In the genomic region with DNA sequence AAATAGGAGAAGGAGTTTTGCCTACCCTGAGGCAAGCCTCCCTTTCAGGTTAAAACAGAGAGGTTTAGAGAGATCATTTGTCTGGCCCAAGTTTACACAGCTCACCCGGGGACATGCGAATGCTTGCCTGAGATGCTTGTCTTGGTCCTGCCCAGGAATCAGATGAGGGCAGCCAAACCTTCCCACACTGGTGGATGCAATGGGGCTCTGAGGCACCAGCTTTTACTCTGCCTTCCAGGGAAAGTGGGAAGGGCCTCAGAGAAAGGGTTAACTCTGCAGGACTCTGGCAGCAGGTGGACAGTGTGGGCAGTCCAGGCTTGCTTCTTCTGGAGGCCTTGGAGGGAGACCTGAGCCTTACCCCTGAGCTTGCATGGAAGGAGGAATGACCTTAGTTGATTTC, we compare ENCODE assay signal across 13 cellular contexts.
DNase-seq lines count a peak whose midpoint lies in the region; ATAC-seq and TF ChIP-seq lines count a peak whose summit lies in the region.
"Had no signal": no experiment of that assay in that cellular context is flagged by ENCODE, and none has a peak within 500 bp of the region (broad histone marks: within the 10 kb centered on the region; RNA-seq: fewer than 3 reads in every experiment).

No MANE protein-coding gene starts in this region.

- H3K27ac Mint-ChIP-seq in activated naive CD8-positive, alpha-beta T cell, result no peak overlapping the region
- no peak overlapping the region for H3K27ac Mint-ChIP-seq in activated naive CD8-positive, alpha-beta T cell treated with anti-CD3 and anti-CD28 coated beads for 36 hours
- H3K27ac Mint-ChIP-seq in T-cell, result no peak overlapping the region
- no peak overlapping the region for H3K27ac Mint-ChIP-seq in type B pancreatic cell

- H3K4me2 ChIP-seq in hepatocyte, result no peak overlapping the region

- H3K79me2 ChIP-seq in hepatocyte, result no peaks in the 10 kb centered on the region

- no peak overlapping the region for H2AFZ ChIP-seq in hepatocyte

- H3K4me3 ChIP-seq in hepatocyte, result no peak overlapping the region
- H3K4me3 ChIP-seq: lung had no signal

- no peaks in the 10 kb centered on the region for H3K27me3 Mint-ChIP-seq in activated naive CD8-positive, alpha-beta T cell
- peaks cover 15% of the 10 kb centered on the region for H3K27me3 Mint-ChIP-seq in activated naive CD8-positive, alpha-beta T cell treated with anti-CD3 and anti-CD28 coated beads for 36 hours
- H3K27me3 Mint-ChIP-seq in T-cell (peaks cover 0 to 6% of the 10 kb centered on the region in 2 donors), type B pancreatic cell (peaks cover 8% of the 10 kb centered on the region)

- ATAC-seq in T-cell (replicated peaks in 1 of 4), result no peak
- no peak for ATAC-seq in GM18868 (IDR thresholded peaks at IDR 0.05; ENCODE audit: unreplicated experiment)
- no peak for ATAC-seq in HG02798 (IDR thresholded peaks at IDR 0.05; ENCODE audit: poor library complexity, unreplicated experiment)

- TF ChIP-seq CTCF in type B pancreatic cell (conservative IDR thresholded peaks at IDR 0.05) (no peak), hepatocyte (IDR thresholded peaks at IDR 0.05; ENCODE audit: poor library complexity) (no peak)

- H3K9me3 ChIP-seq in hepatocyte (ENCODE audit: low read depth), result no peaks in the 10 kb centered on the region
- H3K9me3 ChIP-seq: ascending aorta had no signal

- no peaks in the 10 kb centered on the region for H4K20me1 ChIP-seq in hepatocyte (ENCODE audit: insufficient read depth, poor library complexity, severe bottlenecking)

- no peaks in the 10 kb centered on the region for H3K36me3 ChIP-seq in hepatocyte (replicated peaks; ENCODE audit: insufficient read depth, low read depth)

- no peaks in the 10 kb centered on the region for H3K27me3 ChIP-seq in hepatocyte
- H3K27me3 ChIP-seq: ascending aorta had no signal

- H3K4me1 Mint-ChIP-seq in activated naive CD8-positive, alpha-beta T cell (ENCODE audit: low read depth), result peaks cover 14% of the 10 kb centered on the region
- peaks cover 16% of the 10 kb centered on the region for H3K4me1 Mint-ChIP-seq in activated naive CD8-positive, alpha-beta T cell treated with anti-CD3 and anti-CD28 coated beads for 36 hours
- H3K4me1 Mint-ChIP-seq in T-cell (peaks cover 19 to 22% (median 21%) of the 10 kb centered on the region in 3 donors), type B pancreatic cell (ENCODE audit: unreplicated experiment) (peaks cover 25% of the 10 kb centered on the region)

- H3K36me3 Mint-ChIP-seq in activated naive CD8-positive, alpha-beta T cell, result no peaks in the 10 kb centered on the region
- no peaks in the 10 kb centered on the region for H3K36me3 Mint-ChIP-seq in activated naive CD8-positive, alpha-beta T cell treated with anti-CD3 and anti-CD28 coated beads for 36 hours
- H3K36me3 Mint-ChIP-seq in T-cell (no peaks in the 10 kb centered on the region), type B pancreatic cell (no peaks in the 10 kb centered on the region)

- DNase-seq in activated naive CD8-positive, alpha-beta T cell treated with anti-CD3 and anti-CD28 coated beads for 36 hours, result no peak
- DNase-seq in T-cell (no peak), mesenteric fat pad (ENCODE audit: low spot score) (peak; percentile 2), type B pancreatic cell (ENCODE audit: extremely low spot score, unreplicated experiment) (peak; percentile 39), hepatocyte (ENCODE audit: low spot score) (no peak)
- DNase-seq: activated CD4-positive, alpha-beta T cell treated with anti-CD3 and anti-CD28 coated beads, Interleukin-2, amount 50 U/mL, for 4 hours had no signal

- H3K9me2 ChIP-seq in hepatocyte (replicated peaks; ENCODE audit: insufficient read depth), result no peaks in the 10 kb centered on the region

- POLR2A ChIA-PET in T-cell (lab: Charles Lee), result no interaction called here

- CTCF ChIA-PET in T-cell (lab: Charles Lee), result interaction anchor here (0.7 to 3.0 kb wide), 7 partner anchors 9 to 659 kb away, joined by 3 to 30 read pairs (median 7); partner anchors contain the start of genes CHSY1 (in 1 of the 2) and LRRK1 (in 1 of the 2)

- H3K9me3 Mint-ChIP-seq in activated naive CD8-positive, alpha-beta T cell (ENCODE audit: low read depth), result no peaks in the 10 kb centered on the region
- no peaks in the 10 kb centered on the region for H3K9me3 Mint-ChIP-seq in activated naive CD8-positive, alpha-beta T cell treated with anti-CD3 and anti-CD28 coated beads for 36 hours
- no peaks in the 10 kb centered on the region for H3K9me3 Mint-ChIP-seq in T-cell
- peaks cover 6% of the 10 kb centered on the region for H3K9me3 Mint-ChIP-seq in type B pancreatic cell

- H3K4me3 Mint-ChIP-seq in activated naive CD8-positive, alpha-beta T cell, result peak overlapping the region; percentile 91
- H3K4me3 Mint-ChIP-seq in activated naive CD8-positive, alpha-beta T cell treated with anti-CD3 and anti-CD28 coated beads for 36 hours, result no peak overlapping the region
- H3K4me3 Mint-ChIP-seq in T-cell, result peak overlapping the region; percentile 86 to 94 (median 90)
- H3K4me3 Mint-ChIP-seq in type B pancreatic cell, result peak overlapping the region; percentile 87

- no peak overlapping the region for H3K27ac ChIP-seq in hepatocyte
- H3K27ac ChIP-seq: ascending aorta, epithelial cell of prostate, SK-N-MC had no signal

- H3K4me1 ChIP-seq in hepatocyte (ENCODE audit: insufficient read depth), result peaks cover 6% of the 10 kb centered on the region

- WGBS in hepatocyte (ENCODE audit: low lambda C conversion rate, missing lambda C conversion rate), result 88% methylated on average over 2 of the region's 2 CpGs

Comparison
In these comparisons a context has a peak if more than half of its experiments do, and no peak if none do; other contexts are left out.
1. DNase-seq: peak in mesenteric fat pad (single experiment) and type B pancreatic cell (single experiment); none in activated naive CD8-positive, alpha-beta T cell treated with anti-CD3 and anti-CD28 coated beads for 36 hours (single experiment), T-cell (0 of 34) and hepatocyte (single experiment).